ENCODE assay signal across 1 cellular context in genomic region chr1:117754061-117754969, GRCh38.
TF ChIP-seq lines count a peak whose summit lies in the region.

No MANE protein-coding gene starts in this region.

TF ChIP-seq in HEK293, 187 proteins besides CTCF, POLR2A, EP300 and RAD21 (continued from another document and continues in another):
- TF ChIP-seq ZFP37 (tag by site-specific recombination; IDR thresholded peaks at IDR 0.05) (no peak), ZNF433 (tag by site-specific recombination; IDR thresholded peaks at IDR 0.05; ENCODE audit: low read depth) (no peak), ZNF621 (tag by site-specific recombination; IDR thresholded peaks at IDR 0.05) (no peak), KLF10 (tag by site-specific recombination; IDR thresholded peaks at IDR 0.05) (no peak), ZFP41 (tag by site-specific recombination; IDR thresholded peaks at IDR 0.05; ENCODE audit: borderline replicate concordance) (no peak), KLF1 (tag by site-specific recombination; IDR thresholded peaks at IDR 0.05) (no peak), YY2 (tag by site-specific recombination; IDR thresholded peaks at IDR 0.05) (no peak), ZNF529 (tag by site-specific recombination; IDR thresholded peaks at IDR 0.05; ENCODE audit: insufficient replicate concordance) (no peak), ZBTB11 (tag by site-specific recombination; conservative IDR thresholded peaks at IDR 0.05; ENCODE audit: low read depth) (no peak), SCRT2 (tag by site-specific recombination; IDR thresholded peaks at IDR 0.05) (peak; percentile 97), ZNF311 (tag by site-specific recombination; IDR thresholded peaks at IDR 0.05; ENCODE audit: borderline replicate concordance) (no peak), ZNF112 (tag by site-specific recombination; IDR thresholded peaks at IDR 0.05) (no peak), ZBTB7A (tag by site-specific recombination; IDR thresholded peaks at IDR 0.05; ENCODE audit: low read depth) (no peak), ZNF623 (tag by site-specific recombination; IDR thresholded peaks at IDR 0.05) (no peak), ZNF391 (tag by site-specific recombination; IDR thresholded peaks at IDR 0.05; ENCODE audit: borderline replicate concordance, low read depth) (no peak), ZNF521 (tag by site-specific recombination; IDR thresholded peaks at IDR 0.05) (no peak), ZNF830 (tag by site-specific recombination; IDR thresholded peaks at IDR 0.05; ENCODE audit: low read depth) (no peak), ZNF324 (tag by site-specific recombination; IDR thresholded peaks at IDR 0.05) (no peak), ZBTB48 (tag by site-specific recombination; IDR thresholded peaks at IDR 0.05) (no peak), ZNF664 (tag by site-specific recombination; IDR thresholded peaks at IDR 0.05) (no peak), ZFHX2 (tag by site-specific recombination; conservative IDR thresholded peaks at IDR 0.05) (no peak), INSM2 (tag by site-specific recombination; IDR thresholded peaks at IDR 0.05) (no peak), GLI4 (tag by site-specific recombination; IDR thresholded peaks at IDR 0.05) (no peak), TSHZ1 (tag by site-specific recombination; IDR thresholded peaks at IDR 0.05; ENCODE audit: borderline replicate concordance) (no peak), ZNF549 (tag by site-specific recombination; IDR thresholded peaks at IDR 0.05) (no peak), TCF7L2 (IDR thresholded peaks at IDR 0.05; ENCODE audit: borderline replicate concordance, low read depth, low read length) (no peak), SETDB1 (IDR thresholded peaks at IDR 0.05; ENCODE audit: insufficient read length, low read length) (no peak), ZNF274 (IDR thresholded peaks at IDR 0.05; ENCODE audit: low read length) (no peak), ZNF274 (tag by site-specific recombination; IDR thresholded peaks at IDR 0.05; ENCODE audit: borderline replicate concordance) (no peak), ZNF449 (tag by site-specific recombination; IDR thresholded peaks at IDR 0.05) (no peak), ZNF174 (tag by site-specific recombination; IDR thresholded peaks at IDR 0.05) (no peak), ZNF146 (tag by site-specific recombination; IDR thresholded peaks at IDR 0.05) (no peak), ZBTB1 (tag by site-specific recombination; IDR thresholded peaks at IDR 0.05) (no peak), ZSCAN16 (tag by site-specific recombination; IDR thresholded peaks at IDR 0.05) (no peak), YY1 (tag by site-specific recombination; IDR thresholded peaks at IDR 0.05) (no peak), ZNF654 (tag by site-specific recombination; IDR thresholded peaks at IDR 0.05; ENCODE audit: low read depth) (peak; percentile 85), ZSCAN23 (tag by site-specific recombination; IDR thresholded peaks at IDR 0.05) (no peak), HOXD13 (CRISPR knock-in tag; IDR thresholded peaks at IDR 0.05; ENCODE audit: borderline replicate concordance) (no peak), MZF1 (tag by site-specific recombination; IDR thresholded peaks at IDR 0.05; ENCODE audit: borderline replicate concordance) (no peak), RBAK (tag by site-specific recombination; IDR thresholded peaks at IDR 0.05) (no peak), ZSCAN30 (tag by site-specific recombination; IDR thresholded peaks at IDR 0.05) (0 out of 2 replicates have a peak, but pooled peaks have one; percentile 62), ZNF132 (tag by site-specific recombination; IDR thresholded peaks at IDR 0.05; ENCODE audit: borderline replicate concordance) (no peak), SALL2 (tag by site-specific recombination; IDR thresholded peaks at IDR 0.05; ENCODE audit: borderline replicate concordance) (no peak), ZNF341 (tag by site-specific recombination; IDR thresholded peaks at IDR 0.05; ENCODE audit: low read depth) (0 out of 2 replicates have a peak, but pooled peaks have one; percentile 23), BCL11B (tag by site-specific recombination; IDR thresholded peaks at IDR 0.05; ENCODE audit: low read depth) (no peak), ZNF37A (tag by site-specific recombination; IDR thresholded peaks at IDR 0.05) (no peak), ZNF426 (tag by site-specific recombination; IDR thresholded peaks at IDR 0.05) (no peak), ZNF140 (tag by site-specific recombination; IDR thresholded peaks at IDR 0.05) (no peak), ZNF354C (tag by site-specific recombination; IDR thresholded peaks at IDR 0.05; ENCODE audit: borderline replicate concordance, low read depth) (no peak), ZNF530 (tag by site-specific recombination; IDR thresholded peaks at IDR 0.05; ENCODE audit: low read depth) (no peak), ZNF626 (tag by site-specific recombination; IDR thresholded peaks at IDR 0.05) (no peak), ZNF571 (tag by site-specific recombination; IDR thresholded peaks at IDR 0.05) (no peak), ZNF114 (tag by site-specific recombination; IDR thresholded peaks at IDR 0.05) (no peak), ZNF660 (tag by site-specific recombination; IDR thresholded peaks at IDR 0.05) (peak; percentile 42; the same call in 1 of the 2 replicates)
- TF ChIP-seq, protein P1, sequence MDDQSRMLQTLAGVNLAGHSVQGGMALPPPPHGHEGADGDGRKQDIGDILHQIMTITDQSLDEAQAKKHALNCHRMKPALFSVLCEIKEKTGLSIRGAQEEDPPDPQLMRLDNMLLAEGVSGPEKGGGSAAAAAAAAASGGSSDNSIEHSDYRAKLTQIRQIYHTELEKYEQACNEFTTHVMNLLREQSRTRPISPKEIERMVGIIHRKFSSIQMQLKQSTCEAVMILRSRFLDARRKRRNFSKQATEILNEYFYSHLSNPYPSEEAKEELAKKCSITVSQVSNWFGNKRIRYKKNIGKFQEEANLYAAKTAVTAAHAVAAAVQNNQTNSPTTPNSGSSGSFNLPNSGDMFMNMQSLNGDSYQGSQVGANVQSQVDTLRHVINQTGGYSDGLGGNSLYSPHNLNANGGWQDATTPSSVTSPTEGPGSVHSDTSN (CRISPR knock-in tag; IDR thresholded peaks at IDR 0.05), result no peak
- TF ChIP-seq, protein P2, sequence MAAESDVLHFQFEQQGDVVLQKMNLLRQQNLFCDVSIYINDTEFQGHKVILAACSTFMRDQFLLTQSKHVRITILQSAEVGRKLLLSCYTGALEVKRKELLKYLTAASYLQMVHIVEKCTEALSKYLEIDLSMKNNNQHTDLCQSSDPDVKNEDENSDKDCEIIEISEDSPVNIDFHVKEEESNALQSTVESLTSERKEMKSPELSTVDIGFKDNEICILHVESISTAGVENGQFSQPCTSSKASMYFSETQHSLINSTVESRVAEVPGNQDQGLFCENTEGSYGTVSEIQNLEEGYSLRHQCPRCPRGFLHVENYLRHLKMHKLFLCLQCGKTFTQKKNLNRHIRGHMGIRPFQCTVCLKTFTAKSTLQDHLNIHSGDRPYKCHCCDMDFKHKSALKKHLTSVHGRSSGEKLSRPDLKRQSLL (tag by site-specific recombination; IDR thresholded peaks at IDR 0.05), result no peak
- TF ChIP-seq, protein P3, sequence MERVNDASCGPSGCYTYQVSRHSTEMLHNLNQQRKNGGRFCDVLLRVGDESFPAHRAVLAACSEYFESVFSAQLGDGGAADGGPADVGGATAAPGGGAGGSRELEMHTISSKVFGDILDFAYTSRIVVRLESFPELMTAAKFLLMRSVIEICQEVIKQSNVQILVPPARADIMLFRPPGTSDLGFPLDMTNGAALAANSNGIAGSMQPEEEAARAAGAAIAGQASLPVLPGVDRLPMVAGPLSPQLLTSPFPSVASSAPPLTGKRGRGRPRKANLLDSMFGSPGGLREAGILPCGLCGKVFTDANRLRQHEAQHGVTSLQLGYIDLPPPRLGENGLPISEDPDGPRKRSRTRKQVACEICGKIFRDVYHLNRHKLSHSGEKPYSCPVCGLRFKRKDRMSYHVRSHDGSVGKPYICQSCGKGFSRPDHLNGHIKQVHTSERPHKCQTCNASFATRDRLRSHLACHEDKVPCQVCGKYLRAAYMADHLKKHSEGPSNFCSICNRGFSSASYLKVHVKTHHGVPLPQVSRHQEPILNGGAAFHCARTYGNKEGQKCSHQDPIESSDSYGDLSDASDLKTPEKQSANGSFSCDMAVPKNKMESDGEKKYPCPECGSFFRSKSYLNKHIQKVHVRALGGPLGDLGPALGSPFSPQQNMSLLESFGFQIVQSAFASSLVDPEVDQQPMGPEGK (tag by site-specific recombination; IDR thresholded peaks at IDR 0.05), result no peak
- TF ChIP-seq, protein P4, sequence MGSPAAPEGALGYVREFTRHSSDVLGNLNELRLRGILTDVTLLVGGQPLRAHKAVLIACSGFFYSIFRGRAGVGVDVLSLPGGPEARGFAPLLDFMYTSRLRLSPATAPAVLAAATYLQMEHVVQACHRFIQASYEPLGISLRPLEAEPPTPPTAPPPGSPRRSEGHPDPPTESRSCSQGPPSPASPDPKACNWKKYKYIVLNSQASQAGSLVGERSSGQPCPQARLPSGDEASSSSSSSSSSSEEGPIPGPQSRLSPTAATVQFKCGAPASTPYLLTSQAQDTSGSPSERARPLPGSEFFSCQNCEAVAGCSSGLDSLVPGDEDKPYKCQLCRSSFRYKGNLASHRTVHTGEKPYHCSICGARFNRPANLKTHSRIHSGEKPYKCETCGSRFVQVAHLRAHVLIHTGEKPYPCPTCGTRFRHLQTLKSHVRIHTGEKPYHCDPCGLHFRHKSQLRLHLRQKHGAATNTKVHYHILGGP (tag by site-specific recombination; IDR thresholded peaks at IDR 0.05), result peak; percentile 72
